2 cellular contexts compared by ENCODE assay signal in the genomic region with DNA sequence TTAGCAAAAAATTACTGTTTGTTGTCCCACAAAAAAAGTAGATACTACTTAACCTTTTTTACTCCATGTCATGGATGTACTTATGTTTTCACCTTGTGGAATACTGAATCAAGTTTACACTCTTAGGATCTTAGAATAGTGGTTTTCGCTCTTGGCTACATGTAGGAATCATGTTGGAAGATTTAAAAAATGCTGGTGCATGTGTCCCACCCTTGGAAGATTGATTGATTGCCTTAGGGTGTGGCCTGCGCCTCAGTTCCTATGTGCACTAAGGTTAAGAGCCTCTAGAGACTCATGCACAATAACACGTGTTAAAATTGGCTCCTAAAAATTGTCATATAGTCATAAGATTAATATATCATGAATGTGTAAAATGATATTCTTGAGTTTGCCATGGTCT.
TF ChIP-seq lines count a peak whose summit lies in the region.

No MANE protein-coding gene starts in this region.

TF ChIP-seq in GM23338, 12 proteins besides CTCF, POLR2A, EP300 and RAD21:
- TF ChIP-seq CREB1 (CRISPR knock-in tag; IDR thresholded peaks at IDR 0.05; ENCODE audit: low read depth): no peak
- no peak for TF ChIP-seq ZNF331 (CRISPR knock-in tag; IDR thresholded peaks at IDR 0.05; ENCODE audit: low read depth)
- TF ChIP-seq JUNB (IDR thresholded peaks at IDR 0.05; ENCODE audit: unreplicated experiment): no peak

TF ChIP-seq in K562, 482 proteins besides CTCF, POLR2A, EP300 and RAD21 (continues in another document):
- TF ChIP-seq SMC3 (conservative IDR thresholded peaks at IDR 0.05; ENCODE audit: insufficient read depth, low read depth, low read length) (no peak), ARID1B (IDR thresholded peaks at IDR 0.05) (0 out of 2 replicates have a peak, but pooled peaks have one; percentile 27), NRF1 (conservative IDR thresholded peaks at IDR 0.05 in 1 of 2, IDR thresholded peaks at IDR 0.05 in 1 of 2) (peak; percentile 13 to 34; a peak in 2 of 4 replicates), TCF3 (CRISPR knock-in tag; IDR thresholded peaks at IDR 0.05) (no peak), FOXM1 (IDR thresholded peaks at IDR 0.05; ENCODE audit: low read depth) (peak; percentile 93), FOXM1 (CRISPR knock-in tag; IDR thresholded peaks at IDR 0.05; ENCODE audit: low read depth) (no peak), ATF7 (IDR thresholded peaks at IDR 0.05) (no peak), POLR2AphosphoS5 (IDR thresholded peaks at IDR 0.05; ENCODE audit: control insufficient read depth, insufficient read depth, low read depth, low read length) (no peak), SOX6 (IDR thresholded peaks at IDR 0.05) (no peak), STAG1 (CRISPR knock-in tag; IDR thresholded peaks at IDR 0.05; ENCODE audit: borderline replicate concordance) (no peak), ZSCAN29 (IDR thresholded peaks at IDR 0.05) (no peak), SMARCA4 (IDR thresholded peaks at IDR 0.05) (peak; percentile 47; the same call in 1 of the 2 replicates), ADNP (tag; IDR thresholded peaks at IDR 0.05) (0 out of 2 replicates have a peak, but pooled peaks have one; percentile 16), DPF2 (IDR thresholded peaks at IDR 0.05) (peak; percentile 61; the same call in 1 of the 2 replicates), LCOR (CRISPR knock-in tag; IDR thresholded peaks at IDR 0.05) (no peak), RAD51 (IDR thresholded peaks at IDR 0.05; ENCODE audit: borderline replicate concordance, low read depth) (no peak), HDAC1 (IDR thresholded peaks at IDR 0.05) (0 out of 4 replicates have a peak, but pooled peaks of 1 of the 2 experiments have one; percentile 25), ZNF507 (tag; conservative IDR thresholded peaks at IDR 0.05) (no peak), RBM39 (optimal IDR thresholded peaks at IDR 0.05; ENCODE audit: low read depth, low read length) (no peak), CEBPB (tag; IDR thresholded peaks at IDR 0.05) (no peak), ZNF75A (CRISPR knock-in tag; IDR thresholded peaks at IDR 0.05) (no peak), IFI16 (CRISPR knock-in tag; IDR thresholded peaks at IDR 0.05) (no peak), EP400 (IDR thresholded peaks at IDR 0.05) (peak; percentile 45; the same call in 1 of the 2 replicates), KDM2B (CRISPR knock-in tag; IDR thresholded peaks at IDR 0.05) (no peak), ZNF3 (CRISPR knock-in tag; IDR thresholded peaks at IDR 0.05) (no peak), NCOA2 (IDR thresholded peaks at IDR 0.05; ENCODE audit: partially characterized antibody in 2 of 2) (no peak), ZFP36 (IDR thresholded peaks at IDR 0.05; ENCODE audit: low read depth, low read length, partially characterized antibody) (no peak), ZNF197 (CRISPR knock-in tag; IDR thresholded peaks at IDR 0.05; ENCODE audit: low read depth) (no peak), BHLHE40 (IDR thresholded peaks at IDR 0.05; ENCODE audit: low read length) (no peak), CCAR2 (IDR thresholded peaks at IDR 0.05; ENCODE audit: low read depth, low read length) (no peak), MEIS2 (IDR thresholded peaks at IDR 0.05; ENCODE audit: partially characterized antibody) (peak; percentile 98), L3MBTL2 (IDR thresholded peaks at IDR 0.05) (0 out of 2 replicates have a peak, but pooled peaks have one; percentile 27), HMG20B (CRISPR knock-in tag; IDR thresholded peaks at IDR 0.05) (no peak), ZNF785 (CRISPR knock-in tag; IDR thresholded peaks at IDR 0.05) (no peak), ZNF23 (CRISPR knock-in tag; IDR thresholded peaks at IDR 0.05) (no peak), POLR2AphosphoS2 (IDR thresholded peaks at IDR 0.05; ENCODE audit: low read length) (no peak), NFE2 (IDR thresholded peaks at IDR 0.05; ENCODE audit: low read depth) (no peak)
- TF ChIP-seq, protein P1, sequence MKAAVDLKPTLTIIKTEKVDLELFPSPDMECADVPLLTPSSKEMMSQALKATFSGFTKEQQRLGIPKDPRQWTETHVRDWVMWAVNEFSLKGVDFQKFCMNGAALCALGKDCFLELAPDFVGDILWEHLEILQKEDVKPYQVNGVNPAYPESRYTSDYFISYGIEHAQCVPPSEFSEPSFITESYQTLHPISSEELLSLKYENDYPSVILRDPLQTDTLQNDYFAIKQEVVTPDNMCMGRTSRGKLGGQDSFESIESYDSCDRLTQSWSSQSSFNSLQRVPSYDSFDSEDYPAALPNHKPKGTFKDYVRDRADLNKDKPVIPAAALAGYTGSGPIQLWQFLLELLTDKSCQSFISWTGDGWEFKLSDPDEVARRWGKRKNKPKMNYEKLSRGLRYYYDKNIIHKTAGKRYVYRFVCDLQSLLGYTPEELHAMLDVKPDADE (conservative IDR thresholded peaks at IDR 0.05; ENCODE audit: control insufficient read depth, low read depth, low read length): no peak
- TF ChIP-seq, protein P2, sequence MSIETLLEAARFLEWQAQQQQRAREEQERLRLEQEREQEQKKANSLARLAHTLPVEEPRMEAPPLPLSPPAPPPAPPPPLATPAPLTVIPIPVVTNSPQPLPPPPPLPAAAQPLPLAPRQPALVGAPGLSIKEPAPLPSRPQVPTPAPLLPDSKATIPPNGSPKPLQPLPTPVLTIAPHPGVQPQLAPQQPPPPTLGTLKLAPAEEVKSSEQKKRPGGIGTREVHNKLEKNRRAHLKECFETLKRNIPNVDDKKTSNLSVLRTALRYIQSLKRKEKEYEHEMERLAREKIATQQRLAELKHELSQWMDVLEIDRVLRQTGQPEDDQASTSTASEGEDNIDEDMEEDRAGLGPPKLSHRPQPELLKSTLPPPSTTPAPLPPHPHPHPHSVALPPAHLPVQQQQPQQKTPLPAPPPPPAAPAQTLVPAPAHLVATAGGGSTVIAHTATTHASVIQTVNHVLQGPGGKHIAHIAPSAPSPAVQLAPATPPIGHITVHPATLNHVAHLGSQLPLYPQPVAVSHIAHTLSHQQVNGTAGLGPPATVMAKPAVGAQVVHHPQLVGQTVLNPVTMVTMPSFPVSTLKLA (conservative IDR thresholded peaks at IDR 0.05): peak in 1 of 2 experiments; percentile 54; a peak in 3 of 4 replicates
- TF ChIP-seq, protein P3, sequence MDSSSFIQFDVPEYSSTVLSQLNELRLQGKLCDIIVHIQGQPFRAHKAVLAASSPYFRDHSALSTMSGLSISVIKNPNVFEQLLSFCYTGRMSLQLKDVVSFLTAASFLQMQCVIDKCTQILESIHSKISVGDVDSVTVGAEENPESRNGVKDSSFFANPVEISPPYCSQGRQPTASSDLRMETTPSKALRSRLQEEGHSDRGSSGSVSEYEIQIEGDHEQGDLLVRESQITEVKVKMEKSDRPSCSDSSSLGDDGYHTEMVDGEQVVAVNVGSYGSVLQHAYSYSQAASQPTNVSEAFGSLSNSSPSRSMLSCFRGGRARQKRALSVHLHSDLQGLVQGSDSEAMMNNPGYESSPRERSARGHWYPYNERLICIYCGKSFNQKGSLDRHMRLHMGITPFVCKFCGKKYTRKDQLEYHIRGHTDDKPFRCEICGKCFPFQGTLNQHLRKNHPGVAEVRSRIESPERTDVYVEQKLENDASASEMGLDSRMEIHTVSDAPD (CRISPR knock-in tag; IDR thresholded peaks at IDR 0.05): no peak
- TF ChIP-seq, protein P4, sequence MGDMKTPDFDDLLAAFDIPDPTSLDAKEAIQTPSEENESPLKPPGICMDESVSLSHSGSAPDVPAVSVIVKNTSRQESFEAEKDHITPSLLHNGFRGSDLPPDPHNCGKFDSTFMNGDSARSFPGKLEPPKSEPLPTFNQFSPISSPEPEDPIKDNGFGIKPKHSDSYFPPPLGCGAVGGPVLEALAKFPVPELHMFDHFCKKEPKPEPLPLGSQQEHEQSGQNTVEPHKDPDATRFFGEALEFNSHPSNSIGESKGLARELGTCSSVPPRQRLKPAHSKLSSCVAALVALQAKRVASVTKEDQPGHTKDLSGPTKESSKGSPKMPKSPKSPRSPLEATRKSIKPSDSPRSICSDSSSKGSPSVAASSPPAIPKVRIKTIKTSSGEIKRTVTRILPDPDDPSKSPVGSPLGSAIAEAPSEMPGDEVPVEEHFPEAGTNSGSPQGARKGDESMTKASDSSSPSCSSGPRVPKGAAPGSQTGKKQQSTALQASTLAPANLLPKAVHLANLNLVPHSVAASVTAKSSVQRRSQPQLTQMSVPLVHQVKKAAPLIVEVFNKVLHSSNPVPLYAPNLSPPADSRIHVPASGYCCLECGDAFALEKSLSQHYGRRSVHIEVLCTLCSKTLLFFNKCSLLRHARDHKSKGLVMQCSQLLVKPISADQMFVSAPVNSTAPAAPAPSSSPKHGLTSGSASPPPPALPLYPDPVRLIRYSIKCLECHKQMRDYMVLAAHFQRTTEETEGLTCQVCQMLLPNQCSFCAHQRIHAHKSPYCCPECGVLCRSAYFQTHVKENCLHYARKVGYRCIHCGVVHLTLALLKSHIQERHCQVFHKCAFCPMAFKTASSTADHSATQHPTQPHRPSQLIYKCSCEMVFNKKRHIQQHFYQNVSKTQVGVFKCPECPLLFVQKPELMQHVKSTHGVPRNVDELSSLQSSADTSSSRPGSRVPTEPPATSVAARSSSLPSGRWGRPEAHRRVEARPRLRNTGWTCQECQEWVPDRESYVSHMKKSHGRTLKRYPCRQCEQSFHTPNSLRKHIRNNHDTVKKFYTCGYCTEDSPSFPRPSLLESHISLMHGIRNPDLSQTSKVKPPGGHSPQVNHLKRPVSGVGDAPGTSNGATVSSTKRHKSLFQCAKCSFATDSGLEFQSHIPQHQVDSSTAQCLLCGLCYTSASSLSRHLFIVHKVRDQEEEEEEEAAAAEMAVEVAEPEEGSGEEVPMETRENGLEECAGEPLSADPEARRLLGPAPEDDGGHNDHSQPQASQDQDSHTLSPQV (IDR thresholded peaks at IDR 0.05): peak; percentile 64
- TF ChIP-seq, protein P5, sequence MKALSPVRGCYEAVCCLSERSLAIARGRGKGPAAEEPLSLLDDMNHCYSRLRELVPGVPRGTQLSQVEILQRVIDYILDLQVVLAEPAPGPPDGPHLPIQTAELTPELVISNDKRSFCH (CRISPR knock-in tag; IDR thresholded peaks at IDR 0.05): no peak
- TF ChIP-seq, protein P5 (tag; IDR thresholded peaks at IDR 0.05): no peak
- TF ChIP-seq, protein P6, sequence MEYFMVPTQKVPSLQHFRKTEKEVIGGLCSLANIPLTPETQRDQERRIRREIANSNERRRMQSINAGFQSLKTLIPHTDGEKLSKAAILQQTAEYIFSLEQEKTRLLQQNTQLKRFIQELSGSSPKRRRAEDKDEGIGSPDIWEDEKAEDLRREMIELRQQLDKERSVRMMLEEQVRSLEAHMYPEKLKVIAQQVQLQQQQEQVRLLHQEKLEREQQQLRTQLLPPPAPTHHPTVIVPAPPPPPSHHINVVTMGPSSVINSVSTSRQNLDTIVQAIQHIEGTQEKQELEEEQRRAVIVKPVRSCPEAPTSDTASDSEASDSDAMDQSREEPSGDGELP (CRISPR knock-in tag; IDR thresholded peaks at IDR 0.05; ENCODE audit: borderline replicate concordance): no peak
- TF ChIP-seq, protein P7, sequence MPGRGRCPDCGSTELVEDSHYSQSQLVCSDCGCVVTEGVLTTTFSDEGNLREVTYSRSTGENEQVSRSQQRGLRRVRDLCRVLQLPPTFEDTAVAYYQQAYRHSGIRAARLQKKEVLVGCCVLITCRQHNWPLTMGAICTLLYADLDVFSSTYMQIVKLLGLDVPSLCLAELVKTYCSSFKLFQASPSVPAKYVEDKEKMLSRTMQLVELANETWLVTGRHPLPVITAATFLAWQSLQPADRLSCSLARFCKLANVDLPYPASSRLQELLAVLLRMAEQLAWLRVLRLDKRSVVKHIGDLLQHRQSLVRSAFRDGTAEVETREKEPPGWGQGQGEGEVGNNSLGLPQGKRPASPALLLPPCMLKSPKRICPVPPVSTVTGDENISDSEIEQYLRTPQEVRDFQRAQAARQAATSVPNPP (IDR thresholded peaks at IDR 0.05; ENCODE audit: borderline replicate concordance, insufficient read depth, insufficient read length): no peak
- TF ChIP-seq, protein P8, sequence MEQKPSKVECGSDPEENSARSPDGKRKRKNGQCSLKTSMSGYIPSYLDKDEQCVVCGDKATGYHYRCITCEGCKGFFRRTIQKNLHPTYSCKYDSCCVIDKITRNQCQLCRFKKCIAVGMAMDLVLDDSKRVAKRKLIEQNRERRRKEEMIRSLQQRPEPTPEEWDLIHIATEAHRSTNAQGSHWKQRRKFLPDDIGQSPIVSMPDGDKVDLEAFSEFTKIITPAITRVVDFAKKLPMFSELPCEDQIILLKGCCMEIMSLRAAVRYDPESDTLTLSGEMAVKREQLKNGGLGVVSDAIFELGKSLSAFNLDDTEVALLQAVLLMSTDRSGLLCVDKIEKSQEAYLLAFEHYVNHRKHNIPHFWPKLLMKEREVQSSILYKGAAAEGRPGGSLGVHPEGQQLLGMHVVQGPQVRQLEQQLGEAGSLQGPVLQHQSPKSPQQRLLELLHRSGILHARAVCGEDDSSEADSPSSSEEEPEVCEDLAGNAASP (IDR thresholded peaks at IDR 0.05): no peak
- TF ChIP-seq, protein P9, sequence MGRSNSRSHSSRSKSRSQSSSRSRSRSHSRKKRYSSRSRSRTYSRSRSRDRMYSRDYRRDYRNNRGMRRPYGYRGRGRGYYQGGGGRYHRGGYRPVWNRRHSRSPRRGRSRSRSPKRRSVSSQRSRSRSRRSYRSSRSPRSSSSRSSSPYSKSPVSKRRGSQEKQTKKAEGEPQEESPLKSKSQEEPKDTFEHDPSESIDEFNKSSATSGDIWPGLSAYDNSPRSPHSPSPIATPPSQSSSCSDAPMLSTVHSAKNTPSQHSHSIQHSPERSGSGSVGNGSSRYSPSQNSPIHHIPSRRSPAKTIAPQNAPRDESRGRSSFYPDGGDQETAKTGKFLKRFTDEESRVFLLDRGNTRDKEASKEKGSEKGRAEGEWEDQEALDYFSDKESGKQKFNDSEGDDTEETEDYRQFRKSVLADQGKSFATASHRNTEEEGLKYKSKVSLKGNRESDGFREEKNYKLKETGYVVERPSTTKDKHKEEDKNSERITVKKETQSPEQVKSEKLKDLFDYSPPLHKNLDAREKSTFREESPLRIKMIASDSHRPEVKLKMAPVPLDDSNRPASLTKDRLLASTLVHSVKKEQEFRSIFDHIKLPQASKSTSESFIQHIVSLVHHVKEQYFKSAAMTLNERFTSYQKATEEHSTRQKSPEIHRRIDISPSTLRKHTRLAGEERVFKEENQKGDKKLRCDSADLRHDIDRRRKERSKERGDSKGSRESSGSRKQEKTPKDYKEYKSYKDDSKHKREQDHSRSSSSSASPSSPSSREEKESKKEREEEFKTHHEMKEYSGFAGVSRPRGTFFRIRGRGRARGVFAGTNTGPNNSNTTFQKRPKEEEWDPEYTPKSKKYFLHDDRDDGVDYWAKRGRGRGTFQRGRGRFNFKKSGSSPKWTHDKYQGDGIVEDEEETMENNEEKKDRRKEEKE (IDR thresholded peaks at IDR 0.05; ENCODE audit: borderline replicate concordance in 1 of 2, control insufficient read depth in 1 of 2, low read depth in 2 of 2, low read length in 1 of 2): no peak
- TF ChIP-seq, protein P10, sequence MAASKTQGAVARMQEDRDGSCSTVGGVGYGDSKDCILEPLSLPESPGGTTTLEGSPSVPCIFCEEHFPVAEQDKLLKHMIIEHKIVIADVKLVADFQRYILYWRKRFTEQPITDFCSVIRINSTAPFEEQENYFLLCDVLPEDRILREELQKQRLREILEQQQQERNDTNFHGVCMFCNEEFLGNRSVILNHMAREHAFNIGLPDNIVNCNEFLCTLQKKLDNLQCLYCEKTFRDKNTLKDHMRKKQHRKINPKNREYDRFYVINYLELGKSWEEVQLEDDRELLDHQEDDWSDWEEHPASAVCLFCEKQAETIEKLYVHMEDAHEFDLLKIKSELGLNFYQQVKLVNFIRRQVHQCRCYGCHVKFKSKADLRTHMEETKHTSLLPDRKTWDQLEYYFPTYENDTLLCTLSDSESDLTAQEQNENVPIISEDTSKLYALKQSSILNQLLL (CRISPR knock-in tag; IDR thresholded peaks at IDR 0.05; ENCODE audit: borderline replicate concordance): no peak
- TF ChIP-seq, protein P11, sequence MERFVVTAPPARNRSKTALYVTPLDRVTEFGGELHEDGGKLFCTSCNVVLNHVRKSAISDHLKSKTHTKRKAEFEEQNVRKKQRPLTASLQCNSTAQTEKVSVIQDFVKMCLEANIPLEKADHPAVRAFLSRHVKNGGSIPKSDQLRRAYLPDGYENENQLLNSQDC (CRISPR knock-in tag; IDR thresholded peaks at IDR 0.05): no peak
